Comparison of ENCODE assay signal across 8 cellular contexts in genomic region chr9:3527653-3527960, GRCh38. TPM values are rescaled to one million over a fixed set of nuclear protein-coding genes. Genes with fewer than 3 reads are reported as not detected.
DNase-seq lines count a peak whose midpoint lies in the region; ATAC-seq and TF ChIP-seq lines count a peak whose summit lies in the region.

No MANE protein-coding gene starts in this region.

- H3K27me3 ChIP-seq in duodenal mucosa (ENCODE audit: control insufficient read depth in 1 of 2, insufficient read depth in 2 of 2, low read length in 2 of 2) = no peaks in the 10 kb centered on the region

- TF ChIP-seq CTCF in GM12865 (IDR thresholded peaks at IDR 0.05; ENCODE audit: insufficient read depth, low read depth, low read length, missing control alignments) = no peak
- TF ChIP-seq CTCF in osteocyte (IDR thresholded peaks at IDR 0.05) = no peak

- H3K9me3 ChIP-seq in duodenal mucosa (ENCODE audit: control insufficient read depth in 1 of 2, low read length in 2 of 2) = no peaks in the 10 kb centered on the region

- no peak for ATAC-seq in GM21737 (IDR thresholded peaks at IDR 0.05; ENCODE audit: unreplicated experiment)
- no peak for ATAC-seq in HG02884 (IDR thresholded peaks at IDR 0.05; ENCODE audit: unreplicated experiment)

- intact Hi-C loops in head of caudate nucleus (cut with DNase I) = no loop called here

- peaks cover 37% of the 10 kb centered on the region for H3K4me1 Mint-ChIP-seq in osteocyte (ENCODE audit: unreplicated experiment)

- H3K4me1 ChIP-seq in duodenal mucosa (ENCODE audit: control insufficient read depth in 1 of 2, insufficient read depth in 2 of 2, low read length in 2 of 2) = peaks cover 14 to 20% of the 10 kb centered on the region in 2 donors

- no peaks in the 10 kb centered on the region for H3K36me3 ChIP-seq in duodenal mucosa (ENCODE audit: control insufficient read depth in 1 of 2, insufficient read depth in 2 of 2, low read length in 2 of 2)

- H3K4me3 Mint-ChIP-seq in osteocyte (ENCODE audit: unreplicated experiment) = peak overlapping the region; percentile 96

- H3K9me3 Mint-ChIP-seq in osteocyte (ENCODE audit: unreplicated experiment) = no peaks in the 10 kb centered on the region

- peaks cover 9% of the 10 kb centered on the region for H3K36me3 Mint-ChIP-seq in osteocyte (ENCODE audit: unreplicated experiment)

- H3K27me3 Mint-ChIP-seq in osteocyte (ENCODE audit: unreplicated experiment) = no peaks in the 10 kb centered on the region

- H3K27ac ChIP-seq in duodenal mucosa (ENCODE audit: low read depth, low read length) = peak overlapping the region; percentile 100

- DNase-seq in GM12865 (ENCODE audit: low read depth) (peak; percentile 57), NCI-H774 (lab: John Stamatoyannopoulos, UW) (peak; percentile 57), osteocyte (ENCODE audit: extremely low spot score, unreplicated experiment) (no peak), globus pallidus (ENCODE audit: low spot score) (no peak), head of caudate nucleus (no peak)

- peak overlapping the region; percentile 100 for H3K27ac Mint-ChIP-seq in osteocyte (ENCODE audit: unreplicated experiment)

- H3K9ac ChIP-seq in duodenal mucosa (ENCODE audit: low read depth in 1 of 2, low read length in 2 of 2) = peak overlapping the region; percentile 100

- H3K4me3 ChIP-seq in GM12865 (ENCODE audit: low read depth, low read length) (peak overlapping the region; percentile 92), duodenal mucosa (ENCODE audit: low read depth in 1 of 2, low read length in 2 of 2) (peak overlapping the region; percentile 90 to 98)

RNA-seq across cellular contexts. Expression of gene RFX3, which starts 1.8 kb away (rescaled TPM):
- 9.4 and 10.0 TPM in 2 replicates for total RNA-seq in osteocyte

Comparison
In these comparisons a context has a peak if more than half of its experiments do, and no peak if none do; other contexts are left out.
1. DNase-seq: peak in GM12865 (single experiment) and NCI-H774 (single experiment); none in osteocyte (single experiment), globus pallidus (single experiment) and head of caudate nucleus (0 of 42).